Comparison of ENCODE assay signal across 37 cellular contexts in the genomic region with DNA sequence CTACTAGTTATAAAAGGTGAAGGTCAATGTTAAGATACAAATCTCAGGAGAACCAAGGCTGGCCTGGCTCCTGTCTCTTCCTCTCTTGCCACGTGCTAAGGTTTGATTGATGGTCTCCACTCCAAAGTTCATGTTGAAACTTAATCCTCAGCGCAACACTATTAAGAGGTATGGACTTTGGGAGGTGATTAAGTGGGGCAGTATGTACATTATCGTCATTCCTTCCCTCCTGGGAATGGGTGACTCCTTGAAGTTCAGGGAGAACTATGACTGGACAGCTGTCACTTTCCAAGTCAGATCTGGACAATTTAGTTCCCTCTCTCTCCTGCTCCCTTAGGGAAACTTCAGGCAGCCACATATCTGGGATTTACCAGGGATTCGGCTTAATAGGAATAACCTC.
"Had no signal": no experiment of that assay in that cellular context is flagged by ENCODE, and none has a peak within 500 bp of the region (broad histone marks: within the 10 kb centered on the region; RNA-seq: fewer than 3 reads in every experiment).

No MANE protein-coding gene starts in this region.

- H3K4me1 Mint-ChIP-seq: activated CD4-positive, alpha-beta memory T cell treated with anti-CD3 and anti-CD28 coated beads, Interleukin-2, amount 10 ng/mL, durations not matched to agents 7 days and 5 days; activated CD8-positive, alpha-beta memory T cell treated with anti-CD3 and anti-CD28 coated beads, Interleukin-2, amount 10 ng/mL, durations not matched to agents 7 days and 5 days; activated naive CD8-positive, alpha-beta T cell treated with anti-CD3 and anti-CD28 coated beads for 36 hours; activated T-helper 17 cell treated with anti-CD3 and anti-CD28 coated beads, Interleukin-2, amount 50 U/mL, for 72 hours had no signal

- H3K27me3 ChIP-seq: MG63 had no signal

- H3K36me3 ChIP-seq: MG63, WERI-Rb-1 had no signal

- FAIRE-seq: RCC 7860 had no signal

- ATAC-seq: activated CD8-positive, alpha-beta memory T cell treated with anti-CD3 and anti-CD28 coated beads, Interleukin-2, amount 10 ng/mL, durations not matched to agents 7 days and 5 days; activated T-cell treated with anti-CD3 and anti-CD28 coated beads, Interleukin-2, amount 50 U/mL, for 72 hours; activated T-helper 17 cell treated with anti-CD3 and anti-CD28 coated beads, Interleukin-2, amount 50 U/mL, for 72 hours; PC-3; Right ventricle myocardium inferior had no signal

- H3K27ac ChIP-seq: RWPE1, WERI-Rb-1 had no signal

- H3K27me3 Mint-ChIP-seq: activated CD4-positive, alpha-beta memory T cell treated with anti-CD3 and anti-CD28 coated beads, Interleukin-2, amount 10 ng/mL, durations not matched to agents 7 days and 5 days; activated CD8-positive, alpha-beta memory T cell treated with anti-CD3 and anti-CD28 coated beads, Interleukin-2, amount 10 ng/mL, durations not matched to agents 7 days and 5 days; activated naive CD8-positive, alpha-beta T cell treated with anti-CD3 and anti-CD28 coated beads for 36 hours; activated T-helper 17 cell treated with anti-CD3 and anti-CD28 coated beads, Interleukin-2, amount 50 U/mL, for 72 hours had no signal

- H3K4me3 ChIP-seq: MG63 had no signal

- DNase-seq: activated CD4-positive, alpha-beta memory T cell treated with anti-CD3 and anti-CD28 coated beads, Interleukin-2, amount 10 ng/mL, durations not matched to agents 7 days and 5 days; activated CD4-positive, alpha-beta T cell treated with anti-CD3 and anti-CD28 coated beads for 1 hour; activated CD4-positive, alpha-beta T cell treated with anti-CD3 and anti-CD28 coated beads for 48 hours; activated CD4-positive, CD25-positive, alpha-beta regulatory T cell; activated CD8-positive, alpha-beta memory T cell treated with anti-CD3 and anti-CD28 coated beads for 24 hours; activated CD8-positive, alpha-beta memory T cell treated with anti-CD3 and anti-CD28 coated beads, Interleukin-2, amount 10 ng/mL, durations not matched to agents 7 days and 5 days; activated effector memory CD4-positive, alpha-beta T cell treated with anti-CD3 and anti-CD28 coated beads, Interleukin-2, amount 50 U/mL, for 16 hours; activated naive CD4-positive, alpha-beta T cell; activated naive CD4-positive, alpha-beta T cell treated with anti-CD3 and anti-CD28 coated beads, Interleukin-2, amount 50 U/mL, for 16 hours; activated naive CD8-positive, alpha-beta T cell treated with anti-CD3 and anti-CD28 coated beads for 36 hours; activated T-cell treated with anti-CD3 and anti-CD28 coated beads, Interleukin-2, amount 50 U/mL, for 1 hour; activated T-cell treated with anti-CD3 and anti-CD28 coated beads, Interleukin-2, amount 50 U/mL, for 72 hours; amniotic stem cell; aorta; Kasumi-1; KG1; MG63; NCI-H1048; NCI-H1105 treated with DMSO at 0.1 percent for 48 hours; NCI-H1436; NCI-H1694; NCI-H1930; NCI-H2081 treated with DMSO at 0.1 percent for 48 hours; NCI-H226; NCI-H446 treated with DMSO at 0.1 percent for 48 hours; NCI-H524; NCI-H69; NK-92 treated with Interleukin-12 subunit alpha and Interleukin-12 subunit beta, amount 100 ng/mL, for 24 hours; PC-3; SIG-M5; SW 1271; T1000; WERI-Rb-1 had no signal

- H3K27ac Mint-ChIP-seq: activated CD4-positive, alpha-beta memory T cell treated with anti-CD3 and anti-CD28 coated beads, Interleukin-2, amount 10 ng/mL, durations not matched to agents 7 days and 5 days; activated CD8-positive, alpha-beta memory T cell treated with anti-CD3 and anti-CD28 coated beads, Interleukin-2, amount 10 ng/mL, durations not matched to agents 7 days and 5 days; activated naive CD8-positive, alpha-beta T cell treated with anti-CD3 and anti-CD28 coated beads for 36 hours; activated T-cell treated with anti-CD3 and anti-CD28 coated beads, Interleukin-2, amount 50 U/mL, for 72 hours; activated T-helper 17 cell treated with anti-CD3 and anti-CD28 coated beads, Interleukin-2, amount 50 U/mL, for 72 hours had no signal

- H3K4me3 Mint-ChIP-seq: activated CD4-positive, alpha-beta memory T cell treated with anti-CD3 and anti-CD28 coated beads, Interleukin-2, amount 10 ng/mL, durations not matched to agents 7 days and 5 days; activated CD8-positive, alpha-beta memory T cell treated with anti-CD3 and anti-CD28 coated beads, Interleukin-2, amount 10 ng/mL, durations not matched to agents 7 days and 5 days; activated naive CD8-positive, alpha-beta T cell treated with anti-CD3 and anti-CD28 coated beads for 36 hours; activated T-cell treated with anti-CD3 and anti-CD28 coated beads, Interleukin-2, amount 50 U/mL, for 72 hours; activated T-helper 17 cell treated with anti-CD3 and anti-CD28 coated beads, Interleukin-2, amount 50 U/mL, for 72 hours had no signal
